Comparison of ENCODE assay signal across 8 cellular contexts in genomic region chr1:193974286-193974798, GRCh38.
"Had no signal": no experiment of that assay in that cellular context is flagged by ENCODE, and none has a peak within 500 bp of the region (broad histone marks: within the 10 kb centered on the region; RNA-seq: fewer than 3 reads in every experiment).

No MANE protein-coding gene starts in this region.

- H3K9me3 ChIP-seq: HAP-1 had no signal

- H3K9ac ChIP-seq: GM23248 had no signal

- H3K4me1 ChIP-seq: HAP-1 had no signal

- H3K4me3 Mint-ChIP-seq: HFFc6 had no signal

- ATAC-seq: HCT116 had no signal

- H3K36me3 ChIP-seq: HAP-1 had no signal

- H2AFZ ChIP-seq: GM23248 had no signal

- H3K4me3 ChIP-seq: GM23248, HAP-1 had no signal

- H3K27ac ChIP-seq: GM23248 had no signal

- DNase-seq: GM23248, GOT3, H7, HFFc6, KBM-7 had no signal

- FAIRE-seq: HTR-8/SVneo had no signal

- H3K9me3 Mint-ChIP-seq: HFFc6 had no signal

- H3K27ac Mint-ChIP-seq: HFFc6 had no signal
